ENCODE assay signal across 8 cellular contexts in genomic region chr2:84970956-84971798, GRCh38. TPM values are rescaled to one million over a fixed set of nuclear protein-coding genes. Genes with fewer than 3 reads are reported as not detected.
DNase-seq lines count a peak whose midpoint lies in the region; ATAC-seq and TF ChIP-seq lines count a peak whose summit lies in the region.

KCMF1 (plus strand) TSS chr2:84971161; CDS start chr2:84971452, 291 bp downstream.

- ATAC-seq in GM21619 (IDR thresholded peaks at IDR 0.05; ENCODE audit: unreplicated experiment), result peak; percentile 48
- peak; percentile 81 for ATAC-seq in upper lobe of right lung

- H3K36me3 Mint-ChIP-seq in progenitor cell of endocrine pancreas (ENCODE audit: insufficient read depth), result peaks cover 4% of the 10 kb centered on the region

- H3K27ac Mint-ChIP-seq in progenitor cell of endocrine pancreas, result peak within 1 kb of the TSS; percentile 99

- H3K4me3 Mint-ChIP-seq in progenitor cell of endocrine pancreas (ENCODE audit: low read depth), result peak within 1 kb of the TSS; percentile 94

- H3K27me3 Mint-ChIP-seq in progenitor cell of endocrine pancreas, result no peaks in the 10 kb centered on the region

- H3K9me3 ChIP-seq in left ventricle myocardium inferior (replicated peaks) (no peaks in the 10 kb centered on the region), upper lobe of right lung (no peaks in the 10 kb centered on the region)

- H3K4me3 ChIP-seq in KMS-11 (IDR thresholded peaks at IDR 0.05; ENCODE audit: insufficient read depth, low read depth, low read length), result peak within 1 kb of the TSS; percentile 92
- H3K4me3 ChIP-seq in left ventricle myocardium inferior, result peak within 1 kb of the TSS; percentile 75
- peak within 1 kb of the TSS; percentile 76 for H3K4me3 ChIP-seq in upper lobe of right lung

- peaks cover 18% of the 10 kb centered on the region for H4K20me1 ChIP-seq in KMS-11 (ENCODE audit: insufficient read depth)

- H3K36me3 ChIP-seq in KMS-11 (ENCODE audit: insufficient read depth) (peaks cover 2% of the 10 kb centered on the region; the same call in 1 of the 2 replicates), left ventricle myocardium inferior (peaks cover 8% of the 10 kb centered on the region), upper lobe of right lung (no peaks in the 10 kb centered on the region)

- intact Hi-C loops in T-helper 2 cell treated with Interferon-gamma antibody and Interleukin-4, amounts not matched to agents 100 ng/mL and 5 ng/mL, for 36 hours (cut with micrococcal nuclease), result loop anchor here (1.0 kb wide), 2 partner anchors 63 to 357 kb away; no protein-coding TSS in a partner anchor
- intact Hi-C loops in left ventricle myocardium inferior (cut with micrococcal nuclease) (no loop called here), upper lobe of right lung (cut with DNase I) (no loop called here)

- peaks cover 31% of the 10 kb centered on the region for H3K4me1 Mint-ChIP-seq in progenitor cell of endocrine pancreas (ENCODE audit: low read depth)

- peaks cover 83% of the 10 kb centered on the region for H3K79me2 ChIP-seq in KMS-11 (ENCODE audit: insufficient read depth, low read depth)

- H3K4me2 ChIP-seq in KMS-11, result peak within 1 kb of the TSS; percentile 79

- H3K27ac ChIP-seq in KMS-11 (peak within 1 kb of the TSS; percentile 98), left ventricle myocardium inferior (replicated peaks) (peak within 1 kb of the TSS; percentile 99), upper lobe of right lung (peak within 1 kb of the TSS; percentile 93)

- DNase-seq in ELR (ENCODE audit: low read depth) (peak; percentile 80), amniotic stem cell (lab: John Stamatoyannopoulos, UW) (peak; percentile 49), left ventricle myocardium inferior (peak; percentile 84), progenitor cell of endocrine pancreas (ENCODE audit: low spot score, unreplicated experiment) (peak; percentile 58), upper lobe of right lung (peak; percentile 93)

- H3K9ac ChIP-seq in KMS-11, result peak within 1 kb of the TSS; percentile 92

- H3K9me3 Mint-ChIP-seq in progenitor cell of endocrine pancreas (ENCODE audit: low read depth), result no peaks in the 10 kb centered on the region

- peak within 1 kb of the TSS; percentile 47 for H2AFZ ChIP-seq in KMS-11 (ENCODE audit: low read depth)

- H3K27me3 ChIP-seq in KMS-11 (ENCODE audit: insufficient read depth, low read depth) (no peaks in the 10 kb centered on the region), left ventricle myocardium inferior (ENCODE audit: low read depth) (no peaks in the 10 kb centered on the region), upper lobe of right lung (no peaks in the 10 kb centered on the region)

- peaks cover 45% of the 10 kb centered on the region for H3K4me1 ChIP-seq in KMS-11 (ENCODE audit: low read depth, poor library complexity, severe bottlenecking)
- H3K4me1 ChIP-seq in left ventricle myocardium inferior, result peaks cover 67% of the 10 kb centered on the region
- peaks cover 46% of the 10 kb centered on the region for H3K4me1 ChIP-seq in upper lobe of right lung

- TF ChIP-seq CTCF in KMS-11 (conservative IDR thresholded peaks at IDR 0.05; ENCODE audit: low read depth, low read length) (no peak), left ventricle myocardium inferior (IDR thresholded peaks at IDR 0.05; ENCODE audit: borderline replicate concordance) (no peak), progenitor cell of endocrine pancreas (IDR thresholded peaks at IDR 0.05; ENCODE audit: unreplicated experiment) (no peak), upper lobe of right lung (IDR thresholded peaks at IDR 0.05) (no peak)

RNA-seq across cellular contexts. Expression of gene KCMF1, which starts in this region (rescaled TPM):
- 77.7 and 84.2 TPM in 2 replicates for total RNA-seq in T-helper 2 cell treated with Interferon-gamma antibody and Interleukin-4, amounts not matched to agents 100 ng/mL and 5 ng/mL, for 36 hours
- total RNA-seq in left ventricle myocardium inferior (90.2 TPM), progenitor cell of endocrine pancreas (61.3 and 62.1 TPM in 2 replicates), upper lobe of right lung (72.9 TPM)

Comparison
In these comparisons a context has a peak if more than half of its experiments do, and no peak if none do; other contexts are left out.
1. Peak in every context shown above with its lines: DNase-seq, ATAC-seq, H3K4me3 ChIP-seq and H3K27ac ChIP-seq.